In the genomic region with DNA sequence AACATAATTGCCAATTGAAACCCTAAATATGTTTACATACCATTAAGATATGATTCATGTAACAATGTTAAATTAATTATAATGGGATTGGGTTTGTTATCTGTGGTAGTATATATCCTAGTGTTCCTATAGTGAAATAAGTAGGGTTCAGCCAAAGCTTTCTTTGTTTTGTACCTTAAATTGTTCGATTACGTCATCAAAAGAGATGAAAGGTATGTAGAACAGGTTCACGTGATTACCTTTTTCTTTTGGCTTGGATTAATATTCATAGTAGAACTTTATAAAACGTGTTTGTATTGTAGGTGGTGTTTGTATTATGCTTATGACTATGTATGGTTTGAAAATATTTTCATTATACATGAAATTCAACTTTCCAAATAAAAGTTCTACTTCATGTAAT, we compare ENCODE assay signal across 11 cellular contexts.
"Had no signal": no experiment of that assay in that cellular context is flagged by ENCODE, and none has a peak within 500 bp of the region (broad histone marks: within the 10 kb centered on the region; RNA-seq: fewer than 3 reads in every experiment).

No MANE protein-coding gene starts in this region.

- H3K4me1 ChIP-seq: HAP-1 had no signal

- H3K4me3 ChIP-seq: GM23248, GM23338, HAP-1 had no signal

- ATAC-seq: GM23338, HCT116 had no signal

- H3K36me3 ChIP-seq: HAP-1 had no signal

- DNase-seq: GM23248, GOT3, H7, H9, HCEC 1CT, HFFc6 had no signal

- H3K9ac ChIP-seq: GM23248 had no signal

- FAIRE-seq: H1, H54 had no signal

- H2AFZ ChIP-seq: GM23248, GM23338 had no signal

- H3K9me3 ChIP-seq: HAP-1 had no signal

- H3K27ac ChIP-seq: GM23248 had no signal

- H3K4me2 ChIP-seq: GM23338 had no signal
